ENCODE assay signal across 8 cellular contexts in the genomic region with DNA sequence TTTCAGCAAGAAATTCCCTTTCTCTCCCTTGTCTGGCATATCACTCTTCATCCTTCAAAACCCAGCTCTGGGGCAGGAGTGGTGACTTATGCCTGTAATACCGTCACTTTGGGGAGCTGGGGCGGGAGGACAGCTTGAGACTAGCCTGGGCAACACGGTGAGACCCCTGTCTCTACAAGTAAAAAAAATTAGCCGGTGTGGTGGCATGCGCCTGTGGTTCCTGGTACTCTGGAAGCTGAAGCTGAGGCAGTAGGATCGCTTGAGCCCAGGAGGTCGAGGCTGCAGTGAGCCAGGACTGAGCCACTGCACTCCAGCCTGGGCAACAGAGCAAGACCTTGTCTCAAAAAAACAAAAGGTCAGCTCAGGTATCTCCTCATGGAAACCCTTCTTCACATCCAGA. TPM values are rescaled to one million over a fixed set of nuclear protein-coding genes. Genes with fewer than 3 reads are reported as not detected.
A peak's percentile ranks its signal among the peaks of the same experiment; 100 is the strongest.
DNase-seq lines count a peak whose midpoint lies in the region; ATAC-seq, FAIRE-seq and TF ChIP-seq lines count a peak whose summit lies in the region.

No MANE protein-coding gene starts in this region.

- 0 out of 2 replicates have a peak overlapping the region, but pooled peaks have one; percentile 95 for H3K14ac ChIP-seq in IMR-90 (replicated peaks; ENCODE audit: low read depth, low read length)

- H4K5ac ChIP-seq in IMR-90 (ENCODE audit: low read depth, low read length), result no peak overlapping the region

- dilution Hi-C loops in IMR-90 (cut with HindIII; ENCODE audit: low sequenced_read_pairs, unreplicated experiment), result no loop called here

- no peak for TF ChIP-seq POLR2A in IMR-90 (IDR thresholded peaks at IDR 0.05; ENCODE audit: low read depth, low read length)

- ATAC-seq in IMR-90 (ENCODE audit: low read depth), result no peak
- no peak for ATAC-seq in GM18858 (IDR thresholded peaks at IDR 0.05; ENCODE audit: unreplicated experiment)

- no peak overlapping the region for H3K18ac ChIP-seq in IMR-90 (ENCODE audit: low read depth, low read length)

- H4K91ac ChIP-seq in IMR-90 (ENCODE audit: insufficient read depth, low read depth, low read length), result no peak overlapping the region; the same call in 1 of the 2 replicates

- in situ Hi-C loops in IMR-90 (cut with MboI; ENCODE audit: low sequenced_read_pairs), result no loop called here

- POLR2A ChIA-PET in AG04449 (lab: Yijun Ruan, JAX) (no interaction called here), IMR-90 (lab: Charles Lee; ENCODE audit: unreplicated experiment) (interaction anchor here (0.7 kb wide), 1 partner anchor 9 kb away, joined by 15 read pairs; no protein-coding TSS in a partner anchor)

- H3K56ac ChIP-seq in IMR-90 (ENCODE audit: extremely low read depth, insufficient read depth, low read length), result 0 out of 2 replicates have a peak overlapping the region, but pooled peaks have one; percentile 78

- H3K36me3 ChIP-seq in IMR-90 (ENCODE audit: control insufficient read depth, insufficient read depth, low read length), result peaks cover 25% of the 10 kb centered on the region
- peaks cover 31% of the 10 kb centered on the region for H3K36me3 ChIP-seq in bronchial epithelial cell (ENCODE audit: control insufficient read depth, insufficient read depth, low read length)
- peaks cover 12 to 39% of the 10 kb centered on the region in 2 donors for H3K36me3 ChIP-seq in muscle layer of duodenum (ENCODE audit: control insufficient read depth in 1 of 2, insufficient read depth in 2 of 2, low read length in 2 of 2)

- intact Hi-C loops in IMR-90 (cut with micrococcal nuclease), result loop anchor here (5.0 kb wide), 2 partner anchors 130 to 190 kb away; no protein-coding TSS in a partner anchor

- no peak overlapping the region for H2BK20ac ChIP-seq in IMR-90 (ENCODE audit: low read depth, low read length)

- TF ChIP-seq CTCF in AG04449 (IDR thresholded peaks at IDR 0.05; ENCODE audit: insufficient read depth, low read length, missing control alignments) (no peak), IMR-90 (conservative IDR thresholded peaks at IDR 0.05; ENCODE audit: low read depth, low read length) (no peak), bronchial epithelial cell (IDR thresholded peaks at IDR 0.05; ENCODE audit: insufficient read depth, low read length, severe bottlenecking) (no peak)

- peak overlapping the region; percentile 74; the same call in 1 of the 2 replicates for H3K23ac ChIP-seq in IMR-90 (ENCODE audit: low read depth, low read length)

- peak overlapping the region; percentile 84 for H3K4me2 ChIP-seq in IMR-90 (ENCODE audit: low read depth, low read length)

- H2BK5ac ChIP-seq in IMR-90 (ENCODE audit: low read depth, low read length, poor library complexity, severe bottlenecking), result no peak overlapping the region

- H3K9me3 ChIP-seq in IMR-90 (ENCODE audit: control insufficient read depth, insufficient read depth, low read length) (no peaks in the 10 kb centered on the region), muscle layer of duodenum (ENCODE audit: control insufficient read depth in 1 of 2, low read length in 2 of 2) (no peaks in the 10 kb centered on the region)

- H3K4me3 ChIP-seq in AG04449 (ENCODE audit: low read depth, low read length), result peak overlapping the region; percentile 98
- H3K4me3 ChIP-seq in IMR-90 (ENCODE audit: insufficient read depth, low read depth, low read length), result peak overlapping the region; percentile 81
- peak overlapping the region; percentile 96 for H3K4me3 ChIP-seq in bronchial epithelial cell (ENCODE audit: low read depth, low read length)
- H3K4me3 ChIP-seq in muscle layer of duodenum (ENCODE audit: low read depth in 1 of 2, low read length in 2 of 2), result peak overlapping the region; percentile 78 to 93

- no peak for FAIRE-seq in bronchial epithelial cell (lab: Jason Lieb, UNC)

- H3K79me1 ChIP-seq in IMR-90 (ENCODE audit: low read depth in 1 of 2, low read length in 2 of 2), result peaks cover 38 to 76% of the 10 kb centered on the region in 2 experiments

- H2BK120ac ChIP-seq in IMR-90 (ENCODE audit: low read depth, low read length), result no peak overlapping the region

- no peak overlapping the region for H2BK15ac ChIP-seq in IMR-90 (ENCODE audit: low read depth, low read length)

- DNase-seq in AG04449 (ENCODE audit: low read depth, low spot score) (no peak), IMR-90 (no peak), bronchial epithelial cell (ENCODE audit: low read depth) (no peak), NCI-H146 treated with DMSO at 0.1 percent for 48 hours (lab: John Stamatoyannopoulos, UW; ENCODE audit: unreplicated experiment) (no peak), Kasumi-1 (lab: John Stamatoyannopoulos, UW) (no peak), DMS114 treated with DMSO at 0.1 percent for 48 hours (lab: John Stamatoyannopoulos, UW; ENCODE audit: unreplicated experiment) (no peak)

- peak overlapping the region; percentile 97; the same call in 1 of the 2 replicates for H3K4ac ChIP-seq in IMR-90 (ENCODE audit: low read depth, low read length)

- TF ChIP-seq RAD21 in IMR-90 (IDR thresholded peaks at IDR 0.05; ENCODE audit: low read length), result no peak

- CTCF ChIA-PET in AG04449 (lab: Yijun Ruan, JAX) (interaction anchor here (1.0 to 2.0 kb wide), 6 partner anchors 7 to 212 kb away, joined by 3 to 8 read pairs (median 4); no protein-coding TSS in a partner anchor), IMR-90 (lab: Yijun Ruan, JAX) (interaction anchor here (1.4 kb wide), 1 partner anchor 134 kb away, joined by 3 read pairs; no protein-coding TSS in a partner anchor)

- peak overlapping the region; percentile 95; the same call in 1 of the 2 replicates for H2AK5ac ChIP-seq in IMR-90 (ENCODE audit: low read depth, low read length)

- peaks cover 6% of the 10 kb centered on the region for H3K4me1 ChIP-seq in IMR-90 (ENCODE audit: control insufficient read depth, insufficient read depth, low read length)
- H3K4me1 ChIP-seq in muscle layer of duodenum (ENCODE audit: control insufficient read depth in 1 of 2, insufficient read depth in 2 of 2, low read length in 2 of 2), result peaks cover 13 to 24% of the 10 kb centered on the region in 2 donors

- H3K27ac ChIP-seq in IMR-90 (ENCODE audit: insufficient read depth, low read length) (no peak overlapping the region; the same call in 1 of the 2 replicates), muscle layer of duodenum (ENCODE audit: low read length) (peak overlapping the region; percentile 92)

- no peak overlapping the region for H2AFZ ChIP-seq in IMR-90 (replicated peaks; ENCODE audit: low read length, poor library complexity)

- H3K9ac ChIP-seq in IMR-90 (ENCODE audit: low read depth, low read length), result peak overlapping the region; percentile 96

- no peak overlapping the region for H2AK9ac ChIP-seq in IMR-90 (replicated peaks; ENCODE audit: low read depth, low read length, poor library complexity)

- BruUV-seq in IMR-90 (replicated peaks; lab: Mats Ljungman, UMichigan), result no TSS peak

- H3K27me3 ChIP-seq in IMR-90 (ENCODE audit: control insufficient read depth, insufficient read depth, low read length) (no peaks in the 10 kb centered on the region), bronchial epithelial cell (ENCODE audit: control insufficient read depth, insufficient read depth, low read length) (no peaks in the 10 kb centered on the region), muscle layer of duodenum (ENCODE audit: low read depth, low read length) (no peaks in the 10 kb centered on the region)

- H4K20me1 ChIP-seq in IMR-90 (ENCODE audit: insufficient read depth, low read length), result peaks cover 16% of the 10 kb centered on the region; the same call in 1 of the 2 replicates

- WGBS in IMR-90 (ENCODE audit: extremely low coverage in 2 of 2, insufficient read length in 1 of 2), 2 experiments, result 96% methylated on average over 4 of the region's 7 CpGs; no CpG with 5 or more reads in 1 of the 2 experiments

- peak overlapping the region in 1 of 2 experiments; percentile 39; a peak in 2 of 4 replicates for H4K8ac ChIP-seq in IMR-90 (ENCODE audit: low read depth in 2 of 2, low read length in 2 of 2)

- H3K9me1 ChIP-seq in IMR-90 (ENCODE audit: insufficient read depth, low read length), result no peaks in the 10 kb centered on the region; the same call in 1 of the 2 replicates

TF ChIP-seq in IMR-90, 13 proteins besides CTCF, POLR2A, EP300 and RAD21 (continues in another document):
- TF ChIP-seq, protein P1, sequence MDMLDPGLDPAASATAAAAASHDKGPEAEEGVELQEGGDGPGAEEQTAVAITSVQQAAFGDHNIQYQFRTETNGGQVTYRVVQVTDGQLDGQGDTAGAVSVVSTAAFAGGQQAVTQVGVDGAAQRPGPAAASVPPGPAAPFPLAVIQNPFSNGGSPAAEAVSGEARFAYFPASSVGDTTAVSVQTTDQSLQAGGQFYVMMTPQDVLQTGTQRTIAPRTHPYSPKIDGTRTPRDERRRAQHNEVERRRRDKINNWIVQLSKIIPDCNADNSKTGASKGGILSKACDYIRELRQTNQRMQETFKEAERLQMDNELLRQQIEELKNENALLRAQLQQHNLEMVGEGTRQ (IDR thresholded peaks at IDR 0.05; ENCODE audit: low read depth, low read length), result no peak
- TF ChIP-seq SMC3 (IDR thresholded peaks at IDR 0.05; ENCODE audit: low read depth, low read length) (no peak), RCOR1 (IDR thresholded peaks at IDR 0.05; ENCODE audit: insufficient replicate concordance, low read length) (no peak), RFX5 (IDR thresholded peaks at IDR 0.05; ENCODE audit: low read depth, low read length) (no peak), CHD1 (IDR thresholded peaks at IDR 0.05; ENCODE audit: low read depth, low read length) (no peak), BHLHE40 (IDR thresholded peaks at IDR 0.05; ENCODE audit: low read depth, low read length) (no peak), CEBPB (IDR thresholded peaks at IDR 0.05; ENCODE audit: low read depth, low read length) (no peak), NFE2L2 (IDR thresholded peaks at IDR 0.05; ENCODE audit: low read depth, low read length) (no peak), MXI1 (IDR thresholded peaks at IDR 0.05; ENCODE audit: borderline replicate concordance, low read depth, low read length) (no peak), MAFK (IDR thresholded peaks at IDR 0.05; ENCODE audit: low read depth, low read length) (no peak), MAZ (IDR thresholded peaks at IDR 0.05; ENCODE audit: borderline replicate concordance, low read depth, low read length) (no peak)

RNA-seq across cellular contexts. Expression of a gene that starts 1.4 kb away (rescaled TPM):
- total RNA-seq in IMR-90 (2012; rRNA removed) (5.6 and 6.6 TPM in 2 replicates), bronchial epithelial cell (17.4 and 26.8 TPM in 2 replicates)
- 19.4 and 21.1 TPM in 2 replicates for polyA plus RNA-seq in IMR-90 (2012; rRNA removed)
- polyA plus RNA-seq in IMR-90 (2012; cell fraction: cytosol; rRNA removed), result 14.3 and 24.4 TPM in 2 replicates
- polyA plus RNA-seq in IMR-90 (2012; cell fraction: nucleus; rRNA removed; ENCODE audit: low replicate concordance), result 41.3 and 99.0 TPM in 2 replicates

RNA-seq across cellular contexts. Expression of a gene that starts 15.0 kb away (rescaled TPM):
- total RNA-seq in IMR-90 (2012; rRNA removed) (6.1 and 7.8 TPM in 2 replicates), bronchial epithelial cell (13.1 and 16.3 TPM in 2 replicates)
- polyA plus RNA-seq in IMR-90 (2012; rRNA removed), result 18.9 and 24.9 TPM in 2 replicates
- polyA plus RNA-seq in IMR-90 (2012; cell fraction: cytosol; rRNA removed), result 13.7 and 28.5 TPM in 2 replicates
- polyA plus RNA-seq in IMR-90 (2012; cell fraction: nucleus; rRNA removed; ENCODE audit: low replicate concordance), result 33.5 and 98.4 TPM in 2 replicates
